ENCODE assay signal across 9 cellular contexts in the genomic region with DNA sequence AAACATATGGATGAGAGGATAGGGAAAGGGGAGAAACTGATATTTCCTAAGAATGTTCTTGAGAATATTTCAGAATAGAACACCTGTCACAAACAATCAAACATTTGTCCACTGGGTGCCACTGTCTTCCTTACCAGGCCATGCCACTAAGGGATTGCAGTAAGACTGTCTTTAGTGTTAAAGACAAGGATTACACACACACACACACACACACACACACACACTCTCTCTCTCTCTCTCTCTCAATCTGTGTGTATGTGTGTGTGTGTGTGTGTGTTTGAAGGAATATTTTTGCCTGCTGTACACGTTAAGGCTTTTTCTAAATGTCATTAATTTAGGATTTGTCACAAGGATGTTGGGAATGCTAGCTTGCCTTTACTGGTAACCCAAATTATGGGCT. TPM values are rescaled to one million over a fixed set of nuclear protein-coding genes. Genes with fewer than 3 reads are reported as not detected.
DNase-seq lines count a peak whose midpoint lies in the region; ATAC-seq and TF ChIP-seq lines count a peak whose summit lies in the region.
"Had no signal": no experiment of that assay in that cellular context is flagged by ENCODE, and none has a peak within 500 bp of the region (broad histone marks: within the 10 kb centered on the region; RNA-seq: fewer than 3 reads in every experiment).

No MANE protein-coding gene starts in this region.

- H3K9me3 Mint-ChIP-seq in T-helper 2 cell treated with Interferon-gamma antibody and Interleukin-4, amounts not matched to agents 5 μg/mL and 100 μg/mL, for 36 hours, result no peaks in the 10 kb centered on the region

- peak; percentile 28 for DNase-seq in NCI-H345 (lab: John Stamatoyannopoulos, UW)
- no peak for DNase-seq in NCI-H345 treated with DMSO at 0.1 percent for 48 hours (lab: John Stamatoyannopoulos, UW; ENCODE audit: unreplicated experiment)
- DNase-seq in HK-2 (ENCODE audit: unreplicated experiment), result peak; percentile 3
- DNase-seq in T-helper 2 cell treated with Interferon-gamma antibody and Interleukin-4, amounts not matched to agents 5 μg/mL and 100 μg/mL, for 36 hours (ENCODE audit: low spot score), result peak; percentile 4
- peak; percentile 47 for DNase-seq in retina

- H3K36me3 ChIP-seq in gastroesophageal sphincter, result no peaks in the 10 kb centered on the region

- H3K9me3 ChIP-seq in gastroesophageal sphincter, result no peaks in the 10 kb centered on the region

- no peak for TF ChIP-seq EP300 in gastroesophageal sphincter (IDR thresholded peaks at IDR 0.05)

- no peaks in the 10 kb centered on the region for H3K27me3 ChIP-seq in gastroesophageal sphincter

- H3K36me3 Mint-ChIP-seq in T-helper 2 cell treated with Interferon-gamma antibody and Interleukin-4, amounts not matched to agents 5 μg/mL and 100 μg/mL, for 36 hours (ENCODE audit: low read depth), result no peaks in the 10 kb centered on the region
- H3K36me3 Mint-ChIP-seq: activated naive CD8-positive, alpha-beta T cell had no signal

- H3K4me3 ChIP-seq in gastroesophageal sphincter, result no peak overlapping the region

- no peak overlapping the region for H3K27ac Mint-ChIP-seq in T-helper 2 cell treated with Interferon-gamma antibody and Interleukin-4, amounts not matched to agents 5 μg/mL and 100 μg/mL, for 36 hours
- H3K27ac Mint-ChIP-seq: activated naive CD8-positive, alpha-beta T cell had no signal

- H3K4me1 Mint-ChIP-seq in T-helper 2 cell treated with Interferon-gamma antibody and Interleukin-4, amounts not matched to agents 5 μg/mL and 100 μg/mL, for 36 hours (ENCODE audit: low read depth), result no peaks in the 10 kb centered on the region

- peak; percentile 75 for ATAC-seq in GM19467 (IDR thresholded peaks at IDR 0.05; ENCODE audit: unreplicated experiment)
- ATAC-seq in gastroesophageal sphincter, result peak; percentile 60
- ATAC-seq in GM19035 (IDR thresholded peaks at IDR 0.05; ENCODE audit: unreplicated experiment), result no peak

- no peak for TF ChIP-seq POLR2A in gastroesophageal sphincter (IDR thresholded peaks at IDR 0.05)

- TF ChIP-seq CTCF in gastroesophageal sphincter (IDR thresholded peaks at IDR 0.05), result peak; percentile 21 to 69 (median 54)

- H3K27me3 Mint-ChIP-seq in T-helper 2 cell treated with Interferon-gamma antibody and Interleukin-4, amounts not matched to agents 5 μg/mL and 100 μg/mL, for 36 hours (ENCODE audit: low read depth), result peaks cover 5% of the 10 kb centered on the region
- H3K27me3 Mint-ChIP-seq: activated naive CD8-positive, alpha-beta T cell had no signal

- WGBS in gastroesophageal sphincter (ENCODE audit: low coverage in 1 of 2), 2 donors, result 17 to 18% methylated on average over 1 of the region's 1 CpG

- peak overlapping the region in 3 of 4 donors; percentile 3 to 49 (median 43) for H3K27ac ChIP-seq in gastroesophageal sphincter

- H3K4me1 ChIP-seq in gastroesophageal sphincter, result peaks cover 0 to 49% (median 7%) of the 10 kb centered on the region in 3 donors

- no peak overlapping the region for H3K4me3 Mint-ChIP-seq in T-helper 2 cell treated with Interferon-gamma antibody and Interleukin-4, amounts not matched to agents 5 μg/mL and 100 μg/mL, for 36 hours
- H3K4me3 Mint-ChIP-seq: activated naive CD8-positive, alpha-beta T cell had no signal

RNA-seq across cellular contexts. Expression of gene CCDC192, which starts 54.4 kb away (rescaled TPM):
- 1 to 10 TPM in 1 of 4 donors, under 1 TPM in 2, not detected in 1; 0.94 to 2.6 (median 0.94) TPM for total RNA-seq in gastroesophageal sphincter
